14 cellular contexts compared by ENCODE assay signal in the genomic region with DNA sequence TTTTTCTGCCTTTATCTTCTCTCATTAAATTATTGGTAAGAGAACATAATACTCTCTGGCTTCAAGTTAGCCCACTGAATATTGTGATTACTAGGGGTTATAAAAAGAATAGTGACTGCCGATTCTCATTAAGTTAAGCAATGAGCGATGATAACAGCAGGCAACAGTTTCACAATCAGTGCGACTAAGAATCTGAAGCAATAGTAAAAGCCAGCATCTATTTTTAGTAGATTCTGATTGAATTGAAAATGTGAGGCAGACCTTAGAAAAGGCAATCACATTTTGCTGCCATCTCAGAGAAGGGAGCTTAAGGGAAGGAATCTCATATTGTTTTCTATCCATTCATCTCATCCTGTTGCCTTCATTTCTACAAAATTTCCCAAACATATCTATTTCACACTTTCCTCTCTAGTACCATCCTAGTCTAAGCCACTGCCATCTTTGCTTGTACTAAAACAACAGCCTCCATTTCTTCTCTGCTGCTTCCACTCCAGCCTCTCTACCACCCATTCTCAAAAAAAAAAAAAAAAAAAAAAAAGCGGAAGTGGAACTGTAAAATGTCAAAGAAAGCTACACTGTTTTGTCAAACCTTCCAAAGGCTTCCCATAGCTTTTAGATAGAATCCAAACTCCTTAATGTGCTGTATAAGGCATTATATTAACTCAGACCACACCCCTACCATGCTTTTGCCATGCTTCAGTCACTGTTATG. TPM values are rescaled to one million over a fixed set of nuclear protein-coding genes. Genes with fewer than 3 reads are reported as not detected.
DNase-seq lines count a peak whose midpoint lies in the region; ATAC-seq and TF ChIP-seq lines count a peak whose summit lies in the region.
"Had no signal": no experiment of that assay in that cellular context is flagged by ENCODE, and none has a peak within 500 bp of the region (broad histone marks: within the 10 kb centered on the region; RNA-seq: fewer than 3 reads in every experiment).

No MANE protein-coding gene starts in this region.

- WGBS in thyroid gland, 2 donors = 85 to 90% methylated on average over 4 of the region's 4 CpGs

- no peaks in the 10 kb centered on the region for H3K9me3 Mint-ChIP-seq in activated naive CD8-positive, alpha-beta T cell treated with anti-CD3 and anti-CD28 coated beads for 36 hours
- H3K9me3 Mint-ChIP-seq: activated T-helper 2 cell treated with anti-CD3 and anti-CD28 coated beads, Interferon-gamma antibody, Interleukin-2, Interleukin-4, amounts not matched to agents 10 μg/mL and 5 μg/mL and 100 μg/mL, durations not matched to agents 14 hours and 24 hours and 36 hours; central memory CD8-positive, alpha-beta T cell; WTC11 had no signal

- peak; percentile 23 to 33 for DNase-seq in Kasumi-1 (lab: John Stamatoyannopoulos, UW)
- DNase-seq in choroid plexus epithelial cell (ENCODE audit: low read depth) = peak; percentile 39
- no peak for DNase-seq in thyroid gland
- DNase-seq in activated naive CD8-positive, alpha-beta T cell treated with anti-CD3 and anti-CD28 coated beads for 36 hours = no peak
- DNase-seq: H7, upper lobe of right lung had no signal

- H3K27ac ChIP-seq in thyroid gland = no peak overlapping the region
- H3K27ac ChIP-seq: upper lobe of right lung had no signal

- H3K27ac Mint-ChIP-seq in activated naive CD8-positive, alpha-beta T cell treated with anti-CD3 and anti-CD28 coated beads for 36 hours = no peak overlapping the region
- H3K27ac Mint-ChIP-seq: activated T-helper 2 cell treated with anti-CD3 and anti-CD28 coated beads, Interferon-gamma antibody, Interleukin-2, Interleukin-4, amounts not matched to agents 10 μg/mL and 5 μg/mL and 100 μg/mL, durations not matched to agents 14 hours and 24 hours and 36 hours; WTC11 had no signal

- ATAC-seq in GM18520 (IDR thresholded peaks at IDR 0.05; ENCODE audit: unreplicated experiment) (peak; percentile 33), HG02798 (IDR thresholded peaks at IDR 0.05; ENCODE audit: poor library complexity, unreplicated experiment) (peak; percentile 68), HG03139 (IDR thresholded peaks at IDR 0.05; ENCODE audit: unreplicated experiment) (no peak), HG03457 (IDR thresholded peaks at IDR 0.05; ENCODE audit: unreplicated experiment) (no peak)
- ATAC-seq: upper lobe of right lung, WTC11 had no signal

- H3K4me1 ChIP-seq in thyroid gland = no peaks in the 10 kb centered on the region
- H3K4me1 ChIP-seq: upper lobe of right lung had no signal

- no peaks in the 10 kb centered on the region for H3K36me3 Mint-ChIP-seq in activated naive CD8-positive, alpha-beta T cell treated with anti-CD3 and anti-CD28 coated beads for 36 hours
- H3K36me3 Mint-ChIP-seq: WTC11 had no signal

- H3K27me3 ChIP-seq in thyroid gland = no peaks in the 10 kb centered on the region
- H3K27me3 ChIP-seq: upper lobe of right lung had no signal

- H3K36me3 ChIP-seq in thyroid gland = no peaks in the 10 kb centered on the region
- H3K36me3 ChIP-seq: upper lobe of right lung had no signal

- no peaks in the 10 kb centered on the region for H3K4me1 Mint-ChIP-seq in activated naive CD8-positive, alpha-beta T cell treated with anti-CD3 and anti-CD28 coated beads for 36 hours
- H3K4me1 Mint-ChIP-seq: central memory CD8-positive, alpha-beta T cell had no signal

- no peak for TF ChIP-seq POLR2A in thyroid gland (IDR thresholded peaks at IDR 0.05)

- TF ChIP-seq CTCF in choroid plexus epithelial cell (conservative IDR thresholded peaks at IDR 0.05; ENCODE audit: low read depth, low read length) = no peak
- no peak for TF ChIP-seq CTCF in thyroid gland (IDR thresholded peaks at IDR 0.05)

- no peaks in the 10 kb centered on the region for H3K9me3 ChIP-seq in thyroid gland
- H3K9me3 ChIP-seq: upper lobe of right lung had no signal

- H3K4me3 Mint-ChIP-seq in activated naive CD8-positive, alpha-beta T cell treated with anti-CD3 and anti-CD28 coated beads for 36 hours = no peak overlapping the region
- H3K4me3 Mint-ChIP-seq: central memory CD8-positive, alpha-beta T cell; WTC11 had no signal

- no peak overlapping the region for H3K4me3 ChIP-seq in choroid plexus epithelial cell (ENCODE audit: low read depth, low read length)
- H3K4me3 ChIP-seq in thyroid gland (replicated peaks in 1 of 3) = no peak overlapping the region
- H3K4me3 ChIP-seq: upper lobe of right lung had no signal

- intact Hi-C loops in thyroid gland (cut with DNase I) = no loop called here

- no peaks in the 10 kb centered on the region for H3K27me3 Mint-ChIP-seq in activated naive CD8-positive, alpha-beta T cell treated with anti-CD3 and anti-CD28 coated beads for 36 hours

RNA-seq across cellular contexts. Expression of gene GABRA4, which starts 17.4 kb away (rescaled TPM):
- total RNA-seq in thyroid gland = under 1 TPM in 1 of 4 donors, not detected in 3; 0.08 TPM
- not detected for total RNA-seq in activated naive CD8-positive, alpha-beta T cell treated with anti-CD3 and anti-CD28 coated beads for 36 hours
- total RNA-seq: activated T-helper 2 cell treated with anti-CD3 and anti-CD28 coated beads, Interferon-gamma antibody, Interleukin-2, Interleukin-4, amounts not matched to agents 10 μg/mL and 5 μg/mL and 100 μg/mL, durations not matched to agents 14 hours and 24 hours and 36 hours; myocyte; upper lobe of right lung had no signal

RNA-seq across cellular contexts. Expression of gene GABRB1, which starts 55.4 kb away (rescaled TPM):
- under 1 TPM in 1 of 4 donors, not detected in 3; 0.24 TPM for total RNA-seq in thyroid gland
- total RNA-seq in activated naive CD8-positive, alpha-beta T cell treated with anti-CD3 and anti-CD28 coated beads for 36 hours = not detected
- total RNA-seq: activated T-helper 2 cell treated with anti-CD3 and anti-CD28 coated beads, Interferon-gamma antibody, Interleukin-2, Interleukin-4, amounts not matched to agents 10 μg/mL and 5 μg/mL and 100 μg/mL, durations not matched to agents 14 hours and 24 hours and 36 hours; myocyte; upper lobe of right lung had no signal

Comparison
In these comparisons a context has a peak if more than half of its experiments do, and no peak if none do; other contexts are left out.
1. ATAC-seq: peak in GM18520 (single experiment) and HG02798 (single experiment); none in HG03139 (single experiment) and HG03457 (single experiment).
2. DNase-seq: peak in Kasumi-1 (2 of 2) and choroid plexus epithelial cell (single experiment); none in thyroid gland (0 of 2) and activated naive CD8-positive, alpha-beta T cell treated with anti-CD3 and anti-CD28 coated beads for 36 hours (single experiment).